ENCODE assay signal across 34 cellular contexts in genomic region chr3:156768390-156768789, GRCh38. TPM values are rescaled to one million over a fixed set of nuclear protein-coding genes. Genes with fewer than 3 reads are reported as not detected.
"Had no signal": no experiment of that assay in that cellular context is flagged by ENCODE, and none has a peak within 500 bp of the region (broad histone marks: within the 10 kb centered on the region; RNA-seq: fewer than 3 reads in every experiment).

No MANE protein-coding gene starts in this region.

- H3K9me3 ChIP-seq: adrenal gland, ascending aorta, body of pancreas, breast epithelium had no signal

- H3K4me1 ChIP-seq: ascending aorta, body of pancreas, breast epithelium had no signal

- H3K36me3 ChIP-seq: adrenal gland, ascending aorta, brain microvascular endothelial cell, breast epithelium, cardiac muscle cell had no signal

- H3K27me3 ChIP-seq: adrenal gland, ascending aorta, body of pancreas, brain microvascular endothelial cell, breast epithelium, cardiac muscle cell had no signal

- H3K27ac ChIP-seq: adrenal gland, ascending aorta, body of pancreas, brain microvascular endothelial cell, breast epithelium, cardiac muscle cell had no signal

- ATAC-seq: activated naive CD4-positive, alpha-beta T cell treated with anti-CD3 and anti-CD28 coated beads, Interleukin-2, amount 50 U/mL, for 72 hours; activated naive CD8-positive, alpha-beta T cell treated with anti-CD3 and anti-CD28 coated beads, Interleukin-2, amount 50 U/mL, for 24 hours; activated T-cell treated with anti-CD3 and anti-CD28 coated beads, Interleukin-2, amount 50 U/mL, for 4 hours; activated T-cell treated with anti-CD3 and anti-CD28 coated beads, Interleukin-2, amount 50 U/mL, for 72 hours; activated T-helper 17 cell treated with anti-CD3 and anti-CD28 coated beads, Interleukin-2, amount 50 U/mL, for 72 hours; body of pancreas had no signal

- FAIRE-seq: astrocyte, bronchial epithelial cell had no signal

- H3K4me3 ChIP-seq: adrenal gland, ascending aorta, body of pancreas, breast epithelium, cardiac muscle cell had no signal

- DNase-seq: activated effector memory CD4-positive, alpha-beta T cell treated with anti-CD3 and anti-CD28 coated beads, Interleukin-2, amount 50 U/mL, for 16 hours; activated effector memory CD4-positive, alpha-beta T cell treated with Interleukin-2 at 50 U/mL for 16 hours; activated gamma-delta T cell; activated gamma-delta T cell treated with Interleukin-2 at 50 U/mL for 16 hours; activated naive CD4-positive, alpha-beta T cell; activated naive CD4-positive, alpha-beta T cell treated with anti-CD3 and anti-CD28 coated beads for 36 hours; activated naive CD4-positive, alpha-beta T cell treated with anti-CD3 and anti-CD28 coated beads, Interleukin-2, amount 10 ng/mL, durations not matched to agents 7 days and 5 days; activated naive CD4-positive, alpha-beta T cell treated with anti-CD3 and anti-CD28 coated beads, Interleukin-2, amount 50 U/mL, for 16 hours; activated naive CD4-positive, alpha-beta T cell treated with Interleukin-2 at 50 U/mL for 16 hours; activated naive CD8-positive, alpha-beta T cell treated with anti-CD3 and anti-CD28 coated beads for 36 hours; activated naive CD8-positive, alpha-beta T cell treated with anti-CD3 and anti-CD28 coated beads, Interleukin-2, amount 10 ng/mL, durations not matched to agents 7 days and 5 days; activated naive CD8-positive, alpha-beta T cell treated with anti-CD3 and anti-CD28 coated beads, Interleukin-2, amount 50 U/mL, for 24 hours; activated T-cell treated with anti-CD3 and anti-CD28 coated beads, Interleukin-2, amount 50 U/mL, for 1 hour; activated T-cell treated with anti-CD3 and anti-CD28 coated beads, Interleukin-2, amount 50 U/mL, for 24 hours; activated T-cell treated with anti-CD3 and anti-CD28 coated beads, Interleukin-2, amount 50 U/mL, for 4 hours; activated T-cell treated with anti-CD3 and anti-CD28 coated beads, Interleukin-2, amount 50 U/mL, for 48 hours; activated T-cell treated with anti-CD3 and anti-CD28 coated beads, Interleukin-2, amount 50 U/mL, for 72 hours; adrenal gland; amniotic stem cell; amygdala; anterior cingulate cortex; aorta; body of pancreas; brain microvascular endothelial cell; caudate nucleus; central memory CD4-positive, alpha-beta T cell; cerebellar nuclear complex had no signal

RNA-seq across cellular contexts. Expression of gene LEKR1, which starts 57.8 kb away (rescaled TPM):
- total RNA-seq: ascending aorta had no signal
- polyA plus RNA-seq: aorta had no signal
